ENCODE assay signal across 15 cellular contexts in genomic region chr21:36744560-36745231, GRCh38. TPM values are rescaled to one million over a fixed set of nuclear protein-coding genes. Genes with fewer than 3 reads are reported as not detected.
A peak's percentile ranks its signal among the peaks of the same experiment; 100 is the strongest.
DNase-seq lines count a peak whose midpoint lies in the region; ATAC-seq, FAIRE-seq and TF ChIP-seq lines count a peak whose summit lies in the region.
"Had no signal": no experiment of that assay in that cellular context is flagged by ENCODE, and none has a peak within 500 bp of the region (broad histone marks: within the 10 kb centered on the region; RNA-seq: fewer than 3 reads in every experiment).

No MANE protein-coding gene starts in this region.

- in situ Hi-C loops in GM13977 (cut with MboI; ENCODE audit: low pct_unique_long_range_greater_than_20kb, low sequenced_read_pairs, unreplicated experiment): no loop called here

- H3K27me3 Mint-ChIP-seq in nephron progenitor cell (ENCODE audit: low read depth, poor library complexity): peaks cover 50% of the 10 kb centered on the region
- peaks cover 28 to 61% (median 41%) of the 10 kb centered on the region in 5 donors for H3K27me3 Mint-ChIP-seq in naive thymus-derived CD8-positive, alpha-beta T cell

- no peak for TF ChIP-seq CTCF in nephron progenitor cell (IDR thresholded peaks at IDR 0.05)
- no peak for TF ChIP-seq CTCF in GM13977 (IDR thresholded peaks at IDR 0.05; ENCODE audit: extremely low read depth, insufficient read depth, missing control alignments)

- DNase-seq in DMS153 (lab: John Stamatoyannopoulos, UW): peak; percentile 41
- DNase-seq in NCI-H2107 (lab: John Stamatoyannopoulos, UW): peak; percentile 31
- DNase-seq in cerebellum (ENCODE audit: low spot score): peak; percentile 33
- DNase-seq in nephron progenitor cell: peak; percentile 27
- no peak for DNase-seq in HTR-8/SVneo (ENCODE audit: insufficient read length, low spot score)
- no peak for DNase-seq in GM13977 (ENCODE audit: low spot score)
- DNase-seq in naive thymus-derived CD8-positive, alpha-beta T cell: no peak
- no peak for DNase-seq in GM12892 (ENCODE audit: insufficient read length)
- DNase-seq: midbrain; NCI-H2171; OCI-M1; stimulated activated CD4-positive, alpha-beta T cell treated with anti-CD3 and anti-CD28 coated beads, Interleukin-2, amount 100 ng/mL, for 24 hours; T-helper 1 cell had no signal

- POLR2A ChIA-PET in naive thymus-derived CD8-positive, alpha-beta T cell (lab: Charles Lee): no interaction called here

- no peak overlapping the region for H3K4me3 Mint-ChIP-seq in nephron progenitor cell
- no peak overlapping the region for H3K4me3 Mint-ChIP-seq in naive thymus-derived CD8-positive, alpha-beta T cell

- H3K36me3 Mint-ChIP-seq in nephron progenitor cell (ENCODE audit: low read depth): no peaks in the 10 kb centered on the region
- H3K36me3 Mint-ChIP-seq in naive thymus-derived CD8-positive, alpha-beta T cell: peaks cover 3 to 14% (median 8%) of the 10 kb centered on the region in 3 donors

- TF ChIP-seq POLR2A in GM12892 (IDR thresholded peaks at IDR 0.05; ENCODE audit: low read depth, low read length): no peak

- peaks cover 46% of the 10 kb centered on the region for H3K4me1 Mint-ChIP-seq in nephron progenitor cell
- peaks cover 0 to 16% (median 13%) of the 10 kb centered on the region in 4 donors for H3K4me1 Mint-ChIP-seq in naive thymus-derived CD8-positive, alpha-beta T cell

- no peak for ATAC-seq in naive thymus-derived CD8-positive, alpha-beta T cell
- ATAC-seq: activated CD4-positive, CD25-positive, alpha-beta regulatory T cell treated with anti-CD3 and anti-CD28 coated beads, Interleukin-2, amount 50 U/mL, for 24 hours had no signal

- no peak overlapping the region for H3K27ac Mint-ChIP-seq in nephron progenitor cell
- peak overlapping the region in 1 of 10 donors; percentile 56 for H3K27ac Mint-ChIP-seq in naive thymus-derived CD8-positive, alpha-beta T cell

- no peaks in the 10 kb centered on the region for H3K9me3 Mint-ChIP-seq in nephron progenitor cell
- H3K9me3 Mint-ChIP-seq in naive thymus-derived CD8-positive, alpha-beta T cell: no peaks in the 10 kb centered on the region

- FAIRE-seq in HTR-8/SVneo (lab: Jason Lieb, UNC): no peak
- no peak for FAIRE-seq in GM12892 (lab: Jason Lieb, UNC)
- FAIRE-seq: urothelium cell line had no signal

RNA-seq across cellular contexts. Expression of gene SIM2, which starts 45.8 kb away (rescaled TPM):
- not detected for total RNA-seq in cerebellum
- not detected for total RNA-seq in naive thymus-derived CD8-positive, alpha-beta T cell
- under 1 TPM in 2 of 3 donors, not detected in 1; 0.03 to 0.04 TPM for polyA plus RNA-seq in naive thymus-derived CD8-positive, alpha-beta T cell
- polyA plus RNA-seq in GM12892 (2012; ENCODE audit: missing spikeins): 0.06 TPM

Comparison
In these comparisons a context has a peak if more than half of its experiments do, and no peak if none do; other contexts are left out.
1. DNase-seq: peak in DMS153 (single experiment), NCI-H2107 (single experiment), cerebellum (single experiment) and nephron progenitor cell (single experiment); none in HTR-8/SVneo (single experiment), GM13977 (single experiment), naive thymus-derived CD8-positive, alpha-beta T cell (0 of 10) and GM12892 (single experiment).